In genomic region chr2:101869527-101869926, GRCh38 we compare ENCODE assay signal across 31 cellular contexts.
"Had no signal": no experiment of that assay in that cellular context is flagged by ENCODE, and none has a peak within 500 bp of the region (broad histone marks: within the 10 kb centered on the region; RNA-seq: fewer than 3 reads in every experiment).

No MANE protein-coding gene starts in this region.

- H3K4me1 Mint-ChIP-seq: activated naive CD4-positive, alpha-beta T cell treated with anti-CD3 and anti-CD28 coated beads, Interleukin-2, amount 50 U/mL, for 24 hours; nephron; T-cell had no signal

- H3K27ac ChIP-seq: body of pancreas, cardiac muscle cell, coronary artery, foreskin keratinocyte, left lung, lower lobe of right lung, pancreas, right atrium auricular region, tibial nerve, VCaP had no signal

- H3K9me3 Mint-ChIP-seq: activated CD4-positive, alpha-beta memory T cell treated with anti-CD3 and anti-CD28 coated beads for 36 hours; activated CD4-positive, alpha-beta T cell treated with anti-CD3 and anti-CD28 coated beads, Interleukin-2, amount 10 ng/mL, durations not matched to agents 24 days and 14 days; activated naive CD4-positive, alpha-beta T cell treated with anti-CD3 and anti-CD28 coated beads, Interleukin-2, amount 50 U/mL, for 24 hours; activated T-helper 2 cell treated with anti-CD3 and anti-CD28 coated beads, Interferon-gamma antibody, Interleukin-2, Interleukin-4, amounts not matched to agents 10 μg/mL and 5 μg/mL and 100 μg/mL, durations not matched to agents 14 hours and 24 hours and 36 hours; nephron; T-cell had no signal

- FAIRE-seq: endothelial cell of umbilical vein, pancreas had no signal

- H3K9me3 ChIP-seq: body of pancreas, left lung, lower lobe of right lung, mucosa of descending colon, pancreas, right atrium auricular region, tibial nerve had no signal

- H3K27me3 Mint-ChIP-seq: activated CD4-positive, alpha-beta memory T cell treated with anti-CD3 and anti-CD28 coated beads for 36 hours; activated CD4-positive, alpha-beta T cell treated with anti-CD3 and anti-CD28 coated beads, Interleukin-2, amount 10 ng/mL, durations not matched to agents 24 days and 14 days; activated naive CD4-positive, alpha-beta T cell treated with anti-CD3 and anti-CD28 coated beads, Interleukin-2, amount 50 U/mL, for 24 hours; T-cell had no signal

- H3K4me3 ChIP-seq: body of pancreas, cardiac muscle cell, coronary artery, dorsolateral prefrontal cortex, left lung, lower lobe of right lung, mucosa of descending colon, pancreas, right atrium auricular region, tibial nerve had no signal

- H3K27ac Mint-ChIP-seq: activated CD4-positive, alpha-beta memory T cell treated with anti-CD3 and anti-CD28 coated beads for 36 hours; activated CD4-positive, alpha-beta T cell treated with anti-CD3 and anti-CD28 coated beads, Interleukin-2, amount 10 ng/mL, durations not matched to agents 24 days and 14 days; activated naive CD4-positive, alpha-beta T cell treated with anti-CD3 and anti-CD28 coated beads, Interleukin-2, amount 50 U/mL, for 24 hours; activated T-helper 2 cell treated with anti-CD3 and anti-CD28 coated beads, Interferon-gamma antibody, Interleukin-2, Interleukin-4, amounts not matched to agents 10 μg/mL and 5 μg/mL and 100 μg/mL, durations not matched to agents 14 hours and 24 hours and 36 hours; nephron; T-cell had no signal

- DNase-seq: activated CD4-positive, alpha-beta memory T cell treated with anti-CD3 and anti-CD28 coated beads for 36 hours; activated CD4-positive, alpha-beta T cell treated with anti-CD3 and anti-CD28 coated beads, Interleukin-2, amount 10 ng/mL, durations not matched to agents 24 days and 14 days; activated CD8-positive, alpha-beta memory T cell treated with anti-CD3 and anti-CD28 coated beads, Interleukin-2, amount 50 U/mL, for 4 hours; activated T-cell treated with anti-CD3 and anti-CD28 coated beads, Interleukin-2, amount 50 U/mL, for 1 hour; anterior cingulate cortex; body of pancreas; cerebellar nuclear complex; dorsolateral prefrontal cortex; effector memory CD4-positive, alpha-beta T cell; foreskin keratinocyte; left lung; lower lobe of right lung; mesendoderm; mucosa of descending colon; nucleus accumbens; pancreas; stimulated activated CD4-positive, alpha-beta T cell treated with anti-CD3 and anti-CD28 coated beads, Interleukin-15, amount 100 ng/mL, for 24 hours; stimulated activated CD4-positive, alpha-beta T cell treated with anti-CD3 and anti-CD28 coated beads, Interleukin-2, amount 100 ng/mL, for 24 hours; stimulated activated naive CD4-positive, alpha-beta T cell treated with Interleukin-2 at 50 U/mL for 16 hours; T-cell; T-helper 9 cell had no signal

- H3K4me3 Mint-ChIP-seq: activated CD4-positive, alpha-beta memory T cell treated with anti-CD3 and anti-CD28 coated beads for 36 hours; activated CD4-positive, alpha-beta T cell treated with anti-CD3 and anti-CD28 coated beads, Interleukin-2, amount 10 ng/mL, durations not matched to agents 24 days and 14 days; activated naive CD4-positive, alpha-beta T cell treated with anti-CD3 and anti-CD28 coated beads, Interleukin-2, amount 50 U/mL, for 24 hours; nephron; T-cell had no signal

- H3K27me3 ChIP-seq: body of pancreas, cardiac muscle cell, dorsolateral prefrontal cortex, foreskin keratinocyte, left lung, pancreas, right atrium auricular region, tibial nerve had no signal

- H3K4me1 ChIP-seq: body of pancreas, foreskin keratinocyte, left lung, lower lobe of right lung, pancreas, right atrium auricular region, tibial nerve had no signal

- ATAC-seq: activated CD4-positive, CD25-positive, alpha-beta regulatory T cell treated with anti-CD3 and anti-CD28 coated beads, Interleukin-2, amount 50 U/mL, for 24 hours; body of pancreas; foreskin keratinocyte; left lung; lower lobe of right lung; mucosa of descending colon; pancreas; T-cell had no signal
